In the genomic region with DNA sequence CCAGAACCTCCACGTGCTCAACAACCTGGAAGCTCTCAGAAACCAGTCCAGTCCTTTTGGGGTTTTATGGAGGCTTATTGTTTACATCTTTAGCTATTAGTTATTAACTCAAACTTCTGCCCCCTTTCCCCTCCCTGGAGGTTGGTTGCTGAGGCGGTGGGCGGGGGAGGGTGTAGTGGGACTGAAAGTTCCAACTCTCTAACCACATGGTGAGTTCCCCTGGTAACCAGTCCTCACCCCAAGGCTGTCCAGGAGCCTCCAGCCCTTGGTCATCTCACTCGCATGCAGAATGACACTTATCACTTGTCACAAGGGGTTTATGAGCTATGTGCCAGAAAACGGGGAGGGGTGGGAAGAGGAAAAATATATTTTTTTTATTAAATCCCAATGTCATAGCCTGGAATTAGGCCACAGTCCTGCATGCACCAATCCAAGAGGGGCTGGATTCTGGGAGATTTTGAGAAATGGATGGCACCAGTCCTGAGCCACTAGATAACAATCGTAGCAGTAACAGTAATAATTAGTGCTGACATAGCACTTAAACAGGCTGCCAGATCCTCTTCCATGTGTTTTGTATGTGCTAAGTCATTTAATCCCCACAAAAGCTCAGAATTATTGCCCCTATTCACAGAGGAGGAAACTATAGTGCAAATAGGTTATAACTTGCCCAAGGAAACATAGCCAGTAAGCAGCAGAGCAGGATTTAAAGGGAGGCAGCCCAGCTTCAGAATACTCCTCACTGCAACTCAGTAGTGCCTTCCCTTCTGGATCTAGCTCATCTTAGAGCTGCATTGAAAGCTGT, we compare ENCODE assay signal across 24 cellular contexts.
A peak's percentile ranks its signal among the peaks of the same experiment; 100 is the strongest.
DNase-seq lines count a peak whose midpoint lies in the region; ATAC-seq and TF ChIP-seq lines count a peak whose summit lies in the region.
"Had no signal": no experiment of that assay in that cellular context is flagged by ENCODE, and none has a peak within 500 bp of the region (broad histone marks: within the 10 kb centered on the region; RNA-seq: fewer than 3 reads in every experiment).

No MANE protein-coding gene starts in this region.

- H3K27ac ChIP-seq in ACC112 (ENCODE audit: low read depth, low read length) (peak overlapping the region; percentile 23; the same call in 1 of the 2 replicates), esophagus muscularis mucosa (replicated peaks in 1 of 4) (no peak overlapping the region)
- H3K27ac ChIP-seq: HL-60, SJCRH30 had no signal

- no peak for TF ChIP-seq EP300 in esophagus muscularis mucosa (IDR thresholded peaks at IDR 0.05)

- no peaks in the 10 kb centered on the region for H3K36me3 ChIP-seq in ACC112 (ENCODE audit: insufficient read depth, low read length)
- H3K36me3 ChIP-seq in esophagus muscularis mucosa = no peaks in the 10 kb centered on the region
- H3K36me3 ChIP-seq: MG63, SJCRH30 had no signal

- no peaks in the 10 kb centered on the region for H3K9me3 ChIP-seq in esophagus muscularis mucosa
- H3K9me3 ChIP-seq: MG63, SJCRH30 had no signal

- intact Hi-C loops in esophagus muscularis mucosa (cut with DNase I) = no loop called here

- no peak overlapping the region for H3K4me3 ChIP-seq in ACC112 (ENCODE audit: low read depth, low read length)
- no peak overlapping the region for H3K4me3 ChIP-seq in esophagus muscularis mucosa
- H3K4me3 ChIP-seq: MG63, SJCRH30 had no signal

- no peak for TF ChIP-seq POLR2A in esophagus muscularis mucosa (IDR thresholded peaks at IDR 0.05; ENCODE audit: low read depth)

- peak; percentile 65 for ATAC-seq in HG03342 (IDR thresholded peaks at IDR 0.05; ENCODE audit: unreplicated experiment)
- no peak for ATAC-seq in HG03432 (IDR thresholded peaks at IDR 0.05; ENCODE audit: unreplicated experiment)
- ATAC-seq in HG03460 (IDR thresholded peaks at IDR 0.05; ENCODE audit: unreplicated experiment) = no peak
- ATAC-seq in GM18519 (IDR thresholded peaks at IDR 0.05; ENCODE audit: low FRiP score, unreplicated experiment) = no peak
- ATAC-seq: HCT116, Panc1, T-cell had no signal

- WGBS in esophagus muscularis mucosa = 91% methylated on average over 6 of the region's 6 CpGs

- no peak overlapping the region for H2AFZ ChIP-seq in ACC112 (ENCODE audit: low read length, unreplicated experiment)

- DNase-seq in NCI-H82 treated with DMSO at 0.1 percent for 48 hours (lab: John Stamatoyannopoulos, UW; ENCODE audit: unreplicated experiment) = peak; percentile 29
- peak; percentile 83 for DNase-seq in esophagus muscularis mucosa (ENCODE audit: extremely low spot score)
- DNase-seq in SHP77 (lab: John Stamatoyannopoulos, UW) = no peak
- DNase-seq: DMS53; GDM1; GOT3; MG63; NCI-H1092; NCI-H1436; NCI-H187 treated with DMSO at 0.1 percent for 48 hours; NCI-H2107; NCI-H446 treated with DMSO at 0.1 percent for 48 hours; NCI-H526 treated with DMSO at 0.1 percent for 48 hours; NK-92 treated with Interleukin-12 subunit alpha and Interleukin-12 subunit beta, amount 100 ng/mL, for 24 hours; SJCRH30; T-cell had no signal

- TF ChIP-seq CTCF in esophagus muscularis mucosa (IDR thresholded peaks at IDR 0.05) = no peak

- H3K79me2 ChIP-seq in ACC112 (ENCODE audit: control insufficient read depth, insufficient read depth, low read length, unreplicated experiment) = no peaks in the 10 kb centered on the region

- H3K4me1 ChIP-seq in ACC112 (ENCODE audit: control insufficient read depth, insufficient read depth, low read length, unreplicated experiment) (peaks cover 28% of the 10 kb centered on the region), esophagus muscularis mucosa (peaks cover 0 to 5% (median 0%) of the 10 kb centered on the region in 4 donors)
- H3K4me1 ChIP-seq: SJCRH30 had no signal

- no peaks in the 10 kb centered on the region for H3K27me3 ChIP-seq in ACC112 (ENCODE audit: insufficient read depth, low read length)
- H3K27me3 ChIP-seq in esophagus muscularis mucosa = no peaks in the 10 kb centered on the region

Comparison
In these comparisons a context has a peak if more than half of its experiments do, and no peak if none do; other contexts are left out.
1. DNase-seq: peak in NCI-H82 treated with DMSO at 0.1 percent for 48 hours (single experiment) and esophagus muscularis mucosa (single experiment); none in SHP77 (0 of 2).